ENCODE assay signal across 20 cellular contexts in the genomic region with DNA sequence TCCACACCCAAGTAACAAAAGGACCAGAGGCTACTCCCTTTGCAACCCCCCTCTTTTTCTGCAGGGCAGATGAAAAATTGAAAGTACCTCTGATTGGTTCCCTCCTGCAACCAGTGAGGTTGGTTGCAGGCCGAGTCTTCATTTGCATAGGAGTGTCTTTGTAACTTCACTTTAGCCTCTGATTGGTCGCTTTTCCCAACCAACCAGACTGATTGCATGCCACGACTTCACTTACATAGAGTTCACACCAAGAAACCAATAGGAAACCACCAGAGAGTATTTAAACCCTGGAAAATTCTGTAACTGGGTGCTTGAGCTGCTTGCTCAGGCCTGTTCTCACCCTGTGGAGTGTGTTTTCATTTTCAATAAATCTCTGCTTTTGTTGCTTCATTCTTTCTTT.
"Had no signal": no experiment of that assay in that cellular context is flagged by ENCODE, and none has a peak within 500 bp of the region (broad histone marks: within the 10 kb centered on the region; RNA-seq: fewer than 3 reads in every experiment).

No MANE protein-coding gene starts in this region.

- DNase-seq: effector CD8-positive, alpha-beta T cell; endodermal cell; foreskin fibroblast; gastrocnemius medialis; head of caudate nucleus; natural killer cell; stimulated activated CD4-positive, alpha-beta T cell treated with anti-CD3 and anti-CD28 coated beads, Interleukin-12 subunit alpha, Interleukin-12 subunit beta, amount 100 ng/mL, for 4 hours; stimulated activated CD4-positive, alpha-beta T cell treated with anti-CD3 and anti-CD28 coated beads, Interleukin-1b, Interleukin-23, amount 100 ng/mL, for 48 hours; stimulated activated CD4-positive, alpha-beta T cell treated with anti-CD3 and anti-CD28 coated beads, Interleukin-4, amount 100 ng/mL, for 1 hour; stimulated activated CD8-positive, alpha-beta memory T cell treated with anti-CD3 and anti-CD28 coated beads, Interleukin-4, amount 100 ng/mL, for 48 hours; stimulated activated naive CD4-positive, alpha-beta T cell; stimulated activated naive CD8-positive, alpha-beta T cell treated with anti-CD3 and anti-CD28 coated beads, Interleukin-15, amount 100 ng/mL, for 72 hours; transverse colon; upper lobe of right lung had no signal

- ATAC-seq: esophagus mucosa; gastrocnemius medialis; natural killer cell; sciatic nerve; stimulated activated naive CD8-positive, alpha-beta T cell treated with anti-CD3 and anti-CD28 coated beads, Interleukin-15, amount 100 ng/mL, for 72 hours; upper lobe of right lung had no signal

- H3K4me3 ChIP-seq: gastrocnemius medialis, lung, smooth muscle cell, suprapubic skin, transverse colon, upper lobe of right lung, uterus had no signal
